Comparison of ENCODE assay signal across 17 cellular contexts in genomic region chr20:57465943-57466342, GRCh38. TPM values are rescaled to one million over a fixed set of nuclear protein-coding genes. Genes with fewer than 3 reads are reported as not detected.
DNase-seq lines count a peak whose midpoint lies in the region; ATAC-seq and TF ChIP-seq lines count a peak whose summit lies in the region.
"Had no signal": no experiment of that assay in that cellular context is flagged by ENCODE, and none has a peak within 500 bp of the region (broad histone marks: within the 10 kb centered on the region; RNA-seq: fewer than 3 reads in every experiment).

No MANE protein-coding gene starts in this region.

- no peak overlapping the region for H3K56ac ChIP-seq in mesendoderm (ENCODE audit: low read length)

- H3K23ac ChIP-seq in mesendoderm (ENCODE audit: low read length), result no peak overlapping the region

- H2BK15ac ChIP-seq in mesendoderm (replicated peaks; ENCODE audit: low read depth), result no peak overlapping the region

- no peak overlapping the region for H3K4ac ChIP-seq in mesendoderm (ENCODE audit: low read depth, low read length)

- no peaks in the 10 kb centered on the region for H3K4me1 ChIP-seq in A673 (ENCODE audit: insufficient read depth, low read length, poor library complexity, severe bottlenecking)
- H3K4me1 ChIP-seq in OCI-LY7 (ENCODE audit: insufficient read depth, low read length, poor library complexity, severe bottlenecking), result peaks cover 78% of the 10 kb centered on the region
- peaks cover 9% of the 10 kb centered on the region for H3K4me1 ChIP-seq in mesendoderm (ENCODE audit: control insufficient read depth, low read depth, low read length)
- H3K4me1 ChIP-seq: body of pancreas, vagina had no signal

- H3K4me3 ChIP-seq in A673 (ENCODE audit: low read depth, low read length, poor library complexity, severe bottlenecking) (no peak overlapping the region), OCI-LY7 (ENCODE audit: low read depth, low read length, poor library complexity, severe bottlenecking) (no peak overlapping the region), kidney epithelial cell (ENCODE audit: low read depth, low read length) (no peak overlapping the region), mesendoderm (ENCODE audit: low read length) (no peak overlapping the region)
- H3K4me3 ChIP-seq: body of pancreas, GM23248, vagina had no signal

- no CpG with 5 or more reads among the region's 4 CpGs for WGBS in mesendoderm (ENCODE audit: extremely low coverage, insufficient coverage, low lambda C conversion rate)

- no peak for ATAC-seq in GM19463 (IDR thresholded peaks at IDR 0.05; ENCODE audit: unreplicated experiment)
- ATAC-seq in activated CD8-positive, alpha-beta memory T cell treated with anti-CD3 and anti-CD28 coated beads, Interleukin-2, amount 10 ng/mL, durations not matched to agents 7 days and 5 days, result no peak
- ATAC-seq: activated CD4-positive, CD25-positive, alpha-beta regulatory T cell treated with anti-CD3 and anti-CD28 coated beads, Interleukin-2, amount 50 U/mL, for 24 hours; body of pancreas; stimulated activated naive CD8-positive, alpha-beta T cell treated with anti-CD3 and anti-CD28 coated beads, Interleukin-15, amount 100 ng/mL, for 72 hours had no signal

- BruUV-seq in A673 (replicated peaks; lab: Mats Ljungman, UMichigan), result no TSS peak
- no TSS peak for BruUV-seq in OCI-LY7 (replicated peaks; lab: Mats Ljungman, UMichigan)

- CTCF ChIA-PET in A673 (lab: Charles Lee) (no interaction called here), OCI-LY7 (lab: Charles Lee; ENCODE audit: unreplicated experiment) (no interaction called here)
- CTCF ChIA-PET in activated CD8-positive, alpha-beta memory T cell treated with anti-CD3 and anti-CD28 coated beads, Interleukin-2, amount 10 ng/mL, durations not matched to agents 7 days and 5 days (lab: Charles Lee), result interaction anchor here (1.2 kb wide), 1 partner anchor 13 kb away, joined by 3 read pairs; no protein-coding TSS in a partner anchor

- H3K36me3 ChIP-seq in A673 (ENCODE audit: insufficient read depth, low read length, poor library complexity, severe bottlenecking) (no peaks in the 10 kb centered on the region), OCI-LY7 (ENCODE audit: insufficient read depth, low read length) (no peaks in the 10 kb centered on the region), kidney epithelial cell (ENCODE audit: control insufficient read depth, insufficient read depth, low read length) (no peaks in the 10 kb centered on the region), mesendoderm (ENCODE audit: control insufficient read depth, insufficient read depth, low read length) (no peaks in the 10 kb centered on the region)
- H3K36me3 ChIP-seq: vagina had no signal

- H3K9me3 Mint-ChIP-seq in activated CD8-positive, alpha-beta memory T cell treated with anti-CD3 and anti-CD28 coated beads, Interleukin-2, amount 10 ng/mL, durations not matched to agents 7 days and 5 days (ENCODE audit: low read depth), result no peaks in the 10 kb centered on the region
- H3K9me3 Mint-ChIP-seq: stimulated activated naive CD8-positive, alpha-beta T cell treated with anti-CD3 and anti-CD28 coated beads, Interleukin-15, amount 100 ng/mL, for 72 hours; T-helper 1 cell treated with Interleukin-12 subunit alpha and Interleukin-12 subunit beta and Interleukin-4 antibody, amounts not matched to agents 30 μg/mL and 1 μg/mL, for 36 hours had no signal

- H3K9ac ChIP-seq in mesendoderm (ENCODE audit: low read length), result no peak overlapping the region
- H3K9ac ChIP-seq: GM23248 had no signal

- H3K27me3 ChIP-seq in A673 (replicated peaks; ENCODE audit: insufficient read depth, low read depth, low read length, poor library complexity), result no peaks in the 10 kb centered on the region
- H3K27me3 ChIP-seq in kidney epithelial cell (ENCODE audit: control insufficient read depth, insufficient read depth, low read length), result peaks cover 31% of the 10 kb centered on the region
- no peaks in the 10 kb centered on the region for H3K27me3 ChIP-seq in mesendoderm (ENCODE audit: insufficient read depth, low read length, poor library complexity)
- H3K27me3 ChIP-seq: body of pancreas, vagina had no signal

- no peak overlapping the region for H3K27ac Mint-ChIP-seq in activated CD8-positive, alpha-beta memory T cell treated with anti-CD3 and anti-CD28 coated beads, Interleukin-2, amount 10 ng/mL, durations not matched to agents 7 days and 5 days
- H3K27ac Mint-ChIP-seq: stimulated activated naive CD8-positive, alpha-beta T cell treated with anti-CD3 and anti-CD28 coated beads, Interleukin-15, amount 100 ng/mL, for 72 hours; T-helper 1 cell treated with Interleukin-12 subunit alpha and Interleukin-12 subunit beta and Interleukin-4 antibody, amounts not matched to agents 30 μg/mL and 1 μg/mL, for 36 hours had no signal

- POLR2A ChIA-PET in A673 (lab: Charles Lee; ENCODE audit: low non-redundant PET) (no interaction called here), OCI-LY7 (lab: Charles Lee) (interaction anchor here (2.7 kb wide), 1 partner anchor 8 kb away, joined by 16 read pairs; no protein-coding TSS in a partner anchor)

- 0 out of 2 replicates have a peak overlapping the region, but pooled peaks have one; percentile 0 for H3K4me2 ChIP-seq in OCI-LY7 (ENCODE audit: low read length)
- H3K4me2 ChIP-seq in mesendoderm (ENCODE audit: low read length), result no peak overlapping the region

- DNase-seq in A673 (ENCODE audit: low spot score), result no peak
- peak; percentile 37 for DNase-seq in OCI-LY7 (ENCODE audit: low spot score)
- DNase-seq in kidney epithelial cell (ENCODE audit: low read depth), result no peak
- no peak for DNase-seq in activated CD8-positive, alpha-beta memory T cell treated with anti-CD3 and anti-CD28 coated beads, Interleukin-2, amount 10 ng/mL, durations not matched to agents 7 days and 5 days
- no peak for DNase-seq in mesendoderm
- no peak for DNase-seq in activated CD4-positive, alpha-beta T cell treated with anti-CD3 and anti-CD28 coated beads for 1 hour
- DNase-seq: activated naive CD4-positive, alpha-beta T cell treated with anti-CD3 and anti-CD28 coated beads, Interleukin-2, amount 50 U/mL, for 16 hours; body of pancreas; GM23248; NCI-H1105 treated with DMSO at 0.1 percent for 48 hours; stimulated activated naive CD8-positive, alpha-beta T cell treated with anti-CD3 and anti-CD28 coated beads, Interleukin-15, amount 100 ng/mL, for 72 hours had no signal

- no peak overlapping the region for H4K5ac ChIP-seq in mesendoderm (ENCODE audit: low read length)

- no peaks in the 10 kb centered on the region for H4K20me1 ChIP-seq in OCI-LY7 (ENCODE audit: insufficient read depth, low read length)

- H3K27ac ChIP-seq in A673 (ENCODE audit: low read depth, low read length, poor library complexity, severe bottlenecking) (no peak overlapping the region), OCI-LY7 (ENCODE audit: low read depth, low read length, poor library complexity, severe bottlenecking) (no peak overlapping the region), mesendoderm (ENCODE audit: low read depth, low read length) (no peak overlapping the region)
- H3K27ac ChIP-seq: body of pancreas, GM23248, vagina had no signal

- H3K36me3 Mint-ChIP-seq in activated CD8-positive, alpha-beta memory T cell treated with anti-CD3 and anti-CD28 coated beads, Interleukin-2, amount 10 ng/mL, durations not matched to agents 7 days and 5 days, result no peaks in the 10 kb centered on the region

- intact Hi-C loops in A673 (cut with micrococcal nuclease; ENCODE audit: unreplicated experiment) (no loop called here), OCI-LY7 (cut with micrococcal nuclease; ENCODE audit: unreplicated experiment) (no loop called here)

- no peak overlapping the region for H2BK120ac ChIP-seq in mesendoderm (ENCODE audit: low read depth, low read length)

- no peak overlapping the region for H3K18ac ChIP-seq in mesendoderm (ENCODE audit: low read length)

- no peaks in the 10 kb centered on the region for H3K9me2 ChIP-seq in OCI-LY7 (ENCODE audit: insufficient read depth, low read length)

- H2AFZ ChIP-seq in OCI-LY7 (ENCODE audit: low read length), result no peak overlapping the region
- H2AFZ ChIP-seq: GM23248 had no signal

- H2BK5ac ChIP-seq in mesendoderm (ENCODE audit: low read length), result no peak overlapping the region

- no peak overlapping the region for H2AK5ac ChIP-seq in mesendoderm (ENCODE audit: low read length)

- peak; percentile 43 for TF ChIP-seq CTCF in A673 (conservative IDR thresholded peaks at IDR 0.05; ENCODE audit: low read depth, low read length)
- peak; percentile 45 for TF ChIP-seq CTCF in GM12874 (IDR thresholded peaks at IDR 0.05; ENCODE audit: insufficient read depth, low read depth, low read length)
- TF ChIP-seq CTCF in OCI-LY7 (conservative IDR thresholded peaks at IDR 0.05; ENCODE audit: low read length), result peak; percentile 86
- TF ChIP-seq CTCF in kidney epithelial cell (IDR thresholded peaks at IDR 0.05; ENCODE audit: insufficient read depth, low read length, poor library complexity, severe bottlenecking), result peak; percentile 15

- peaks cover 7% of the 10 kb centered on the region for H3K27me3 Mint-ChIP-seq in activated CD8-positive, alpha-beta memory T cell treated with anti-CD3 and anti-CD28 coated beads, Interleukin-2, amount 10 ng/mL, durations not matched to agents 7 days and 5 days
- H3K27me3 Mint-ChIP-seq: stimulated activated naive CD8-positive, alpha-beta T cell treated with anti-CD3 and anti-CD28 coated beads, Interleukin-15, amount 100 ng/mL, for 72 hours had no signal

- no peak overlapping the region for H4K8ac ChIP-seq in mesendoderm (ENCODE audit: low read depth, low read length)

- no peaks in the 10 kb centered on the region for H3K79me1 ChIP-seq in mesendoderm (ENCODE audit: low read length)

- H3K4me3 Mint-ChIP-seq in activated CD8-positive, alpha-beta memory T cell treated with anti-CD3 and anti-CD28 coated beads, Interleukin-2, amount 10 ng/mL, durations not matched to agents 7 days and 5 days, result no peak overlapping the region
- H3K4me3 Mint-ChIP-seq: stimulated activated naive CD8-positive, alpha-beta T cell treated with anti-CD3 and anti-CD28 coated beads, Interleukin-15, amount 100 ng/mL, for 72 hours; T-helper 1 cell treated with Interleukin-12 subunit alpha and Interleukin-12 subunit beta and Interleukin-4 antibody, amounts not matched to agents 30 μg/mL and 1 μg/mL, for 36 hours had no signal

- no peaks in the 10 kb centered on the region for H3K79me2 ChIP-seq in OCI-LY7 (ENCODE audit: insufficient read depth, low read depth, low read length)
- H3K79me2 ChIP-seq in mesendoderm (ENCODE audit: control insufficient read depth, insufficient read depth, low read length), result no peaks in the 10 kb centered on the region

- no peaks in the 10 kb centered on the region for H3K9me3 ChIP-seq in A673 (ENCODE audit: low read depth, low read length, poor library complexity, severe bottlenecking)
- no peaks in the 10 kb centered on the region for H3K9me3 ChIP-seq in OCI-LY7 (ENCODE audit: low read length)
- H3K9me3 ChIP-seq: body of pancreas, vagina had no signal

- H3K4me1 Mint-ChIP-seq in activated CD8-positive, alpha-beta memory T cell treated with anti-CD3 and anti-CD28 coated beads, Interleukin-2, amount 10 ng/mL, durations not matched to agents 7 days and 5 days, result no peaks in the 10 kb centered on the region
- H3K4me1 Mint-ChIP-seq: stimulated activated naive CD8-positive, alpha-beta T cell treated with anti-CD3 and anti-CD28 coated beads, Interleukin-15, amount 100 ng/mL, for 72 hours had no signal

RNA-seq across cellular contexts. Expression of gene CTCFL, which starts 59.0 kb away (rescaled TPM):
- total RNA-seq in A673 (2021), result 0.90 and 1.6 TPM in 2 replicates
- total RNA-seq in OCI-LY7 (2014; rRNA removed; shearing (Covaris generic)), result 0.63 TPM in 1 of 2 replicates, not detected in the other
- total RNA-seq in OCI-LY7 (2022), result not detected in 2 replicates
- total RNA-seq in kidney epithelial cell, result 0.17 and 0.41 TPM in 2 replicates
- total RNA-seq in activated CD8-positive, alpha-beta memory T cell treated with anti-CD3 and anti-CD28 coated beads, Interleukin-2, amount 10 ng/mL, durations not matched to agents 7 days and 5 days, result not detected
- polyA plus RNA-seq in mesendoderm (2013, experiment 1 of 2), result 0.74 TPM
- polyA plus RNA-seq in mesendoderm (2013, experiment 2 of 2), result 0.84 TPM
- total RNA-seq: body of pancreas, GM23248, vagina had no signal
- polyA plus RNA-seq: AG04450, GM23248 had no signal

Comparison
In these comparisons a context has a peak if more than half of its experiments do, and no peak if none do; other contexts are left out.
1. CTCF ChIP-seq: peak in every context shown above with its lines; median percentile 86 in OCI-LY7; 45 in GM12874; 43 in A673; 15 in kidney epithelial cell.